Comparison of ENCODE assay signal across 15 cellular contexts in genomic region chr14:32457213-32457920, GRCh38.
DNase-seq lines count a peak whose midpoint lies in the region; ATAC-seq and TF ChIP-seq lines count a peak whose summit lies in the region.
"Had no signal": no experiment of that assay in that cellular context is flagged by ENCODE, and none has a peak within 500 bp of the region (broad histone marks: within the 10 kb centered on the region; RNA-seq: fewer than 3 reads in every experiment).

No MANE protein-coding gene starts in this region.

- H3F3A ChIP-seq in GM23248 (ENCODE audit: insufficient read depth), result peaks cover 28% of the 10 kb centered on the region

- peak; percentile 93 for DNase-seq in GM23248
- DNase-seq in choroid plexus epithelial cell (ENCODE audit: low read depth), result peak; percentile 89
- DNase-seq in iris pigment epithelial cell (ENCODE audit: low read depth), result peak; percentile 89
- DNase-seq in occipital lobe (lab: John Stamatoyannopoulos, UW), result no peak
- no peak for DNase-seq in DMS153 (lab: John Stamatoyannopoulos, UW)
- DNase-seq: activated naive CD8-positive, alpha-beta T cell treated with anti-CD3 and anti-CD28 coated beads, Interleukin-2, amount 10 ng/mL, durations not matched to agents 7 days and 5 days; CD4-positive, CD25-positive, alpha-beta regulatory T cell; foreskin keratinocyte; GDM1; H9; nephron progenitor cell had no signal

- H3K4me2 ChIP-seq in GM23248 (ENCODE audit: unreplicated experiment), result peak overlapping the region; percentile 65
- H3K4me2 ChIP-seq in skeletal muscle satellite cell (ENCODE audit: low read length), result peak overlapping the region; percentile 26

- no peaks in the 10 kb centered on the region for H3K79me2 ChIP-seq in GM23248 (ENCODE audit: insufficient read depth)

- peak overlapping the region; percentile 80 for H3K27ac ChIP-seq in GM23248
- H3K27ac ChIP-seq: foreskin keratinocyte, skin epidermis had no signal

- H3K9me3 ChIP-seq in GM23248 (ENCODE audit: low read depth), result no peaks in the 10 kb centered on the region
- no peaks in the 10 kb centered on the region for H3K9me3 ChIP-seq in skeletal muscle satellite cell (replicated peaks; ENCODE audit: low read length)

- H3K9ac ChIP-seq in GM23248 (peak overlapping the region; percentile 42), skeletal muscle satellite cell (ENCODE audit: low read depth, low read length) (peak overlapping the region; percentile 19)

- H3K4me3 ChIP-seq in GM23248, result peak overlapping the region; percentile 15; the same call in 1 of the 2 replicates
- H3K4me3 ChIP-seq in choroid plexus epithelial cell (ENCODE audit: low read depth, low read length), result no peak overlapping the region
- H3K4me3 ChIP-seq in skeletal muscle satellite cell (ENCODE audit: low read length), result no peak overlapping the region
- H3K4me3 ChIP-seq: skin epidermis had no signal

- H3K9me2 ChIP-seq in GM23248 (ENCODE audit: insufficient read depth), result no peaks in the 10 kb centered on the region

- ATAC-seq in GM21515 (IDR thresholded peaks at IDR 0.05; ENCODE audit: unreplicated experiment) (no peak), HG03025 (IDR thresholded peaks at IDR 0.05; ENCODE audit: low FRiP score, unreplicated experiment) (no peak)
- ATAC-seq: foreskin keratinocyte had no signal

- 11% methylated on average over 5 of the region's 5 CpGs for WGBS in GM23248 (ENCODE audit: low coverage in 1 of 2, low lambda C conversion rate in 2 of 2, missing lambda C conversion rate in 2 of 2), 2 experiments

- H3K27me3 ChIP-seq in GM23248 (replicated peaks; ENCODE audit: insufficient read depth), result no peaks in the 10 kb centered on the region
- H3K27me3 ChIP-seq in skeletal muscle satellite cell (ENCODE audit: control insufficient read depth, insufficient read depth, low read length), result no peaks in the 10 kb centered on the region
- H3K27me3 ChIP-seq: foreskin keratinocyte had no signal

- no peak for TF ChIP-seq CTCF in choroid plexus epithelial cell (conservative IDR thresholded peaks at IDR 0.05; ENCODE audit: low read depth, low read length)

- H4K20me1 ChIP-seq in GM23248 (ENCODE audit: insufficient read depth), result no peaks in the 10 kb centered on the region

- peak overlapping the region; percentile 9; the same call in 1 of the 2 replicates for H2AFZ ChIP-seq in GM23248

- in situ Hi-C loops in GM23248 (cut with MboI), result no loop called here

- H3K36me3 ChIP-seq in GM23248 (ENCODE audit: low read depth), result no peaks in the 10 kb centered on the region
- no peaks in the 10 kb centered on the region for H3K36me3 ChIP-seq in skeletal muscle satellite cell (ENCODE audit: insufficient read depth, low read length)

- peaks cover 30% of the 10 kb centered on the region for H3K4me1 ChIP-seq in GM23248 (ENCODE audit: insufficient read depth)
- peaks cover 29% of the 10 kb centered on the region for H3K4me1 ChIP-seq in skeletal muscle satellite cell (ENCODE audit: control insufficient read depth, insufficient read depth, low read length)
- H3K4me1 ChIP-seq: foreskin keratinocyte had no signal

Comparison
In these comparisons a context has a peak if more than half of its experiments do, and no peak if none do; other contexts are left out.
1. DNase-seq: peak in GM23248 (single experiment), choroid plexus epithelial cell (single experiment) and iris pigment epithelial cell (single experiment); none in occipital lobe (single experiment) and DMS153 (single experiment).